In the genomic region with DNA sequence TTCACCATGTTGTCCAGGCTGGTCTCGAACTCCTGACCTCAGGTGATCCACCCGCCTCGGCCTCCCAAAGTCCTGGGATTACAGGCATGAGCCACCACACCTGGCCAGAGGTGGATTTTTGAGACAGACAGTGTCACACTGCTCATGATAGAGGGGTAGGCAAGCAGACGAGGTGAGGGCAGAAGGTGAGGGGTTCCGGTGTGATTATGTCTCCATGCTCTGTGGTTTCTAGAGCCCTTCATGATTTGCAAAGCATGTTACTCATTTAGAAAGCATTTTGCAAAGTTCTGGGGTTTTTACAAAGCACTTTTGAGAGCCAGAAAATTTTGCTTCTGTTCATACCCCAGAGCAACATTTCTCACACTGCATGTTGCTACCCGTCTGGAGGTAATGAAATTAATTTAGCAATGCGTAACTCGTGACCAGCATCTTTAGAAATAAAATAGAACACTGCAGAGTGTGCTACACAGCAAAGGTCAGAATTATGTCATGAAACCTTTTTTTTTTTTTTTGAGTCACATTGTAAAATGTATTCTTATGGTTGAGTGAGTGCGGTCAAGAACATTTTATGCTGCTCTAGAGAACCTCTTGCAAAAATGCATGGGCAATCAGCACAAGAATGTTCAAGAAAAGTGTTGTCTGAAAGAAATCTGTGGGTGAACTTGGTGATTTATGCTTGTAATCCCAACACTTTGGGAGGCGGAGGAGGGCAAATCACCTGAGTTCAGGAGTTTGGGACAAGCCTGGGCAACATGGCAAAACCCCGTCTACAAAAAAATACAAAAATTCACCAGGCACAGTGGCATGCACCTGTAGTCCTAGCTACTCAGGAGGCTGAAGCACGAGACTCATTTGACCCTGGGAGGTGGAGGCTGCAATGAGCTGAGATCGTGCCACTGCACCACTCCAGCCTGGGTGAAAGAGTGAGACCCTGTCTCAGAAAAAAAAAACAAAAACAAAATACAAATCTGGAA, we compare ENCODE assay signal across 7 cellular contexts. TPM values are rescaled to one million over a fixed set of nuclear protein-coding genes. Genes with fewer than 3 reads are reported as not detected.
DNase-seq lines count a peak whose midpoint lies in the region; ATAC-seq and TF ChIP-seq lines count a peak whose summit lies in the region.

No MANE protein-coding gene starts in this region.

- H3K36me3 ChIP-seq in lower lobe of right lung: no peaks in the 10 kb centered on the region

- no peak overlapping the region for H3K27ac ChIP-seq in lower lobe of right lung

- no peaks in the 10 kb centered on the region for H3K9me3 ChIP-seq in lower lobe of right lung

- intact Hi-C loops in lower lobe of right lung (cut with DNase I): no loop called here

- peaks cover 14% of the 10 kb centered on the region for H3K27me3 ChIP-seq in lower lobe of right lung (ENCODE audit: low read depth)

- H3K4me1 ChIP-seq in lower lobe of right lung: no peaks in the 10 kb centered on the region

- H3K4me3 ChIP-seq in lower lobe of right lung: no peak overlapping the region

- DNase-seq in T-helper 22 cell (ENCODE audit: low read depth) (peak; percentile 31), lower lobe of right lung (peak; percentile 4), GOT3 (lab: John Stamatoyannopoulos, UW) (no peak), putamen (ENCODE audit: low spot score) (no peak), NCI-H2227 treated with DMSO at 0.1 percent for 48 hours (lab: John Stamatoyannopoulos, UW) (no peak)

- no peak for TF ChIP-seq CTCF in lower lobe of right lung (IDR thresholded peaks at IDR 0.05)

- ATAC-seq in GM19025 (IDR thresholded peaks at IDR 0.05; ENCODE audit: low read depth, unreplicated experiment) (peak; percentile 62), HG02852 (IDR thresholded peaks at IDR 0.05; ENCODE audit: unreplicated experiment) (peak; percentile 59), lower lobe of right lung (peak; percentile 29 to 36)

RNA-seq across cellular contexts. Expression of a gene that starts 58.0 kb away (rescaled TPM):
- total RNA-seq in lower lobe of right lung: 11.4 TPM

RNA-seq across cellular contexts. Expression of a gene that starts 59.3 kb away (rescaled TPM):
- 229 TPM for total RNA-seq in lower lobe of right lung

Comparison
In these comparisons a context has a peak if more than half of its experiments do, and no peak if none do; other contexts are left out.
1. DNase-seq: peak in T-helper 22 cell (single experiment) and lower lobe of right lung (single experiment); none in GOT3 (single experiment), putamen (single experiment) and NCI-H2227 treated with DMSO at 0.1 percent for 48 hours (single experiment).
2. Peak in every context shown above with its lines, with median percentiles within 50 percentile points of each other: ATAC-seq.